Comparison of ENCODE assay signal across 8 cellular contexts in genomic region chr20:2871555-2872303, GRCh38. TPM values are rescaled to one million over a fixed set of nuclear protein-coding genes. Genes with fewer than 3 reads are reported as not detected.
DNase-seq lines count a peak whose midpoint lies in the region; ATAC-seq, FAIRE-seq and TF ChIP-seq lines count a peak whose summit lies in the region.

No MANE protein-coding gene starts in this region.

- peaks cover 16% of the 10 kb centered on the region for H3K36me3 Mint-ChIP-seq in stimulated activated naive CD8-positive, alpha-beta T cell treated with anti-CD3 and anti-CD28 coated beads, Interleukin-15, Interleukin-2, amounts not matched to agents 100 ng/mL and 50 ng/mL, for 24 hours (ENCODE audit: low read depth)
- peaks cover 8% of the 10 kb centered on the region for H3K36me3 Mint-ChIP-seq in central memory CD8-positive, alpha-beta T cell (ENCODE audit: insufficient read depth)
- H3K36me3 Mint-ChIP-seq in naive B cell = no peaks in the 10 kb centered on the region

- no peak for DNase-seq in stimulated activated naive CD8-positive, alpha-beta T cell treated with anti-CD3 and anti-CD28 coated beads, Interleukin-15, Interleukin-2, amounts not matched to agents 100 U/mL and 50 U/mL, for 24 hours
- DNase-seq in central memory CD8-positive, alpha-beta T cell (ENCODE audit: low spot score in 2 of 2) = no peak
- no peak for DNase-seq in naive B cell
- DNase-seq in kidney glomerular epithelial cell (lab: John Stamatoyannopoulos, UW) = no peak
- no peak for DNase-seq in H54 (ENCODE audit: insufficient read length, low spot score)
- no peak for DNase-seq in GM19240 (ENCODE audit: insufficient read length, low spot score)
- DNase-seq in NK-92 (lab: John Stamatoyannopoulos, UW; ENCODE audit: unreplicated experiment) = no peak

- no peaks in the 10 kb centered on the region for H3K27me3 Mint-ChIP-seq in stimulated activated naive CD8-positive, alpha-beta T cell treated with anti-CD3 and anti-CD28 coated beads, Interleukin-15, Interleukin-2, amounts not matched to agents 100 ng/mL and 50 ng/mL, for 24 hours
- H3K27me3 Mint-ChIP-seq in central memory CD8-positive, alpha-beta T cell = no peaks in the 10 kb centered on the region
- H3K27me3 Mint-ChIP-seq in naive B cell = peaks cover 0 to 9% (median 0%) of the 10 kb centered on the region in 3 donors

- peaks cover 70% of the 10 kb centered on the region for H3K4me1 Mint-ChIP-seq in stimulated activated naive CD8-positive, alpha-beta T cell treated with anti-CD3 and anti-CD28 coated beads, Interleukin-15, Interleukin-2, amounts not matched to agents 100 ng/mL and 50 ng/mL, for 24 hours (ENCODE audit: low read depth)
- peaks cover 55% of the 10 kb centered on the region for H3K4me1 Mint-ChIP-seq in central memory CD8-positive, alpha-beta T cell
- peaks cover 39 to 52% (median 41%) of the 10 kb centered on the region in 3 donors for H3K4me1 Mint-ChIP-seq in naive B cell

- no peaks in the 10 kb centered on the region for H3K9me3 Mint-ChIP-seq in stimulated activated naive CD8-positive, alpha-beta T cell treated with anti-CD3 and anti-CD28 coated beads, Interleukin-15, Interleukin-2, amounts not matched to agents 100 ng/mL and 50 ng/mL, for 24 hours
- H3K9me3 Mint-ChIP-seq in central memory CD8-positive, alpha-beta T cell = no peaks in the 10 kb centered on the region
- no peaks in the 10 kb centered on the region for H3K9me3 Mint-ChIP-seq in naive B cell

- peak overlapping the region; percentile 97 for H3K27ac Mint-ChIP-seq in stimulated activated naive CD8-positive, alpha-beta T cell treated with anti-CD3 and anti-CD28 coated beads, Interleukin-15, Interleukin-2, amounts not matched to agents 100 ng/mL and 50 ng/mL, for 24 hours
- H3K27ac Mint-ChIP-seq in central memory CD8-positive, alpha-beta T cell (ENCODE audit: low read depth) = no peak overlapping the region
- H3K27ac Mint-ChIP-seq in naive B cell = peak overlapping the region in 2 of 6 donors; percentile 28 to 60

- peak overlapping the region; percentile 91 for H3K4me3 Mint-ChIP-seq in stimulated activated naive CD8-positive, alpha-beta T cell treated with anti-CD3 and anti-CD28 coated beads, Interleukin-15, Interleukin-2, amounts not matched to agents 100 ng/mL and 50 ng/mL, for 24 hours
- peak overlapping the region; percentile 90 for H3K4me3 Mint-ChIP-seq in central memory CD8-positive, alpha-beta T cell
- peak overlapping the region; percentile 92 to 98 (median 96) for H3K4me3 Mint-ChIP-seq in naive B cell

- no peak for FAIRE-seq in H54 (lab: Jason Lieb, UNC)

- TF ChIP-seq POLR2A in H54 (IDR thresholded peaks at IDR 0.05; ENCODE audit: low read depth, low read length) = no peak

- no peak for ATAC-seq in stimulated activated naive CD8-positive, alpha-beta T cell treated with anti-CD3 and anti-CD28 coated beads, Interleukin-15, Interleukin-2, amounts not matched to agents 100 U/mL and 50 U/mL, for 24 hours
- no peak for ATAC-seq in central memory CD8-positive, alpha-beta T cell (replicated peaks; ENCODE audit: extremely low read depth, poor library complexity, severe bottlenecking)
- no peak for ATAC-seq in naive B cell (ENCODE audit: low read depth in 2 of 2)

RNA-seq across cellular contexts. Expression of gene PTPRA, which starts 1.6 kb away (rescaled TPM):
- polyA plus RNA-seq in naive B cell (ENCODE audit: low read depth in 6 of 6) = 10 to 100 TPM; 22.9 to 50.9 (median 31.6) TPM

RNA-seq across cellular contexts. Expression of gene VPS16, which starts 31.2 kb away (rescaled TPM):
- polyA plus RNA-seq in naive B cell (ENCODE audit: low read depth in 6 of 6) = 10 to 100 TPM; 23.2 to 36.6 (median 29.1) TPM

RNA-seq across cellular contexts. Expression of gene PCED1A, which starts 31.3 kb away (rescaled TPM):
- polyA plus RNA-seq in naive B cell (ENCODE audit: low read depth in 6 of 6) = 10 to 100 TPM; 16.6 to 38.4 (median 22.5) TPM

RNA-seq across cellular contexts. Expression of gene TMEM239, which starts 55.6 kb away (rescaled TPM):
- not detected for polyA plus RNA-seq in naive B cell (ENCODE audit: low read depth in 6 of 6)

RNA-seq across cellular contexts. Expression of gene C20orf141, which starts 56.9 kb away (rescaled TPM):
- not detected for polyA plus RNA-seq in naive B cell (ENCODE audit: low read depth in 6 of 6)
